In genomic region chr7:96346291-96346953, GRCh38 we compare ENCODE assay signal across 31 cellular contexts.
"Had no signal": no experiment of that assay in that cellular context is flagged by ENCODE, and none has a peak within 500 bp of the region (broad histone marks: within the 10 kb centered on the region; RNA-seq: fewer than 3 reads in every experiment).

No MANE protein-coding gene starts in this region.

- H3K4me1 ChIP-seq: ascending aorta, body of pancreas, SJCRH30 had no signal

- H3K36me3 ChIP-seq: ascending aorta, SJCRH30 had no signal

- H3K36me3 Mint-ChIP-seq: activated naive CD4-positive, alpha-beta T cell treated with anti-CD3 and anti-CD28 coated beads, Interleukin-2, amount 50 U/mL, for 24 hours; WTC11 had no signal

- H3K4me3 Mint-ChIP-seq: activated CD8-positive, alpha-beta T cell treated with anti-CD3 and anti-CD28 coated beads, Interleukin-2, amount 10 ng/mL, durations not matched to agents 7 days and 5 days; activated naive CD4-positive, alpha-beta T cell treated with anti-CD3 and anti-CD28 coated beads, Interleukin-2, amount 50 U/mL, for 24 hours; central memory CD8-positive, alpha-beta T cell; T-helper 2 cell treated with Interferon-gamma antibody and Interleukin-4, amounts not matched to agents 5 μg/mL and 100 μg/mL, for 36 hours; WTC11 had no signal

- ATAC-seq: activated CD8-positive, alpha-beta T cell treated with anti-CD3 and anti-CD28 coated beads, Interleukin-2, amount 10 ng/mL, durations not matched to agents 7 days and 5 days; body of pancreas; Panc1; SK-N-SH treated with all-trans-retinoic acid at 6 μM for 48 hours; WTC11 had no signal

- DNase-seq: activated CD4-positive, alpha-beta T cell treated with anti-CD3 and anti-CD28 coated beads for 48 hours; activated CD4-positive, alpha-beta T cell treated with anti-CD3 and anti-CD28 coated beads, Interleukin-2, amount 50 U/mL, for 4 hours; activated CD4-positive, CD25-positive, alpha-beta regulatory T cell treated with anti-CD3 and anti-CD28 coated beads, Interleukin-2, amount 50 U/mL, for 72 hours; activated CD8-positive, alpha-beta memory T cell treated with anti-CD3 and anti-CD28 coated beads, Interleukin-2, amount 50 U/mL, for 48 hours; activated CD8-positive, alpha-beta T cell treated with anti-CD3 and anti-CD28 coated beads, Interleukin-2, amount 10 ng/mL, durations not matched to agents 7 days and 5 days; activated effector memory CD4-positive, alpha-beta T cell treated with Interleukin-2 at 50 U/mL for 16 hours; activated naive CD4-positive, alpha-beta T cell; activated T-cell treated with anti-CD3 and anti-CD28 coated beads, Interleukin-2, amount 50 U/mL, for 1 hour; amniotic stem cell; body of pancreas; KG1; NCI-H1048; NCI-H1694; NCI-H2029; NCI-H2107; NCI-H2171 treated with DMSO at 0.1 percent for 48 hours; NCI-H226; NCI-H526 treated with DMSO at 0.1 percent for 48 hours; NK-92 treated with Interleukin-12 subunit alpha and Interleukin-12 subunit beta, amount 100 ng/mL, for 24 hours; OCI-M1; Right ventricle myocardium superior; SJCRH30; SW 1271 had no signal

- H3K9me3 Mint-ChIP-seq: activated naive CD4-positive, alpha-beta T cell treated with anti-CD3 and anti-CD28 coated beads, Interleukin-2, amount 50 U/mL, for 24 hours; central memory CD8-positive, alpha-beta T cell; T-helper 2 cell treated with Interferon-gamma antibody and Interleukin-4, amounts not matched to agents 5 μg/mL and 100 μg/mL, for 36 hours; WTC11 had no signal

- H3K27ac Mint-ChIP-seq: activated CD8-positive, alpha-beta T cell treated with anti-CD3 and anti-CD28 coated beads, Interleukin-2, amount 10 ng/mL, durations not matched to agents 7 days and 5 days; activated naive CD4-positive, alpha-beta T cell treated with anti-CD3 and anti-CD28 coated beads, Interleukin-2, amount 50 U/mL, for 24 hours; T-helper 2 cell treated with Interferon-gamma antibody and Interleukin-4, amounts not matched to agents 5 μg/mL and 100 μg/mL, for 36 hours; WTC11 had no signal

- H3K27ac ChIP-seq: ascending aorta, body of pancreas, RWPE1, SJCRH30 had no signal

- H3K9me3 ChIP-seq: ascending aorta, body of pancreas, SJCRH30 had no signal

- H3K4me3 ChIP-seq: ascending aorta, body of pancreas, SJCRH30 had no signal

- H3K27me3 ChIP-seq: ascending aorta, body of pancreas, SJCRH30 had no signal

- H3K4me1 Mint-ChIP-seq: activated naive CD4-positive, alpha-beta T cell treated with anti-CD3 and anti-CD28 coated beads, Interleukin-2, amount 50 U/mL, for 24 hours; central memory CD8-positive, alpha-beta T cell; WTC11 had no signal
